Comparison of ENCODE assay signal across 1 cellular context in the genomic region with DNA sequence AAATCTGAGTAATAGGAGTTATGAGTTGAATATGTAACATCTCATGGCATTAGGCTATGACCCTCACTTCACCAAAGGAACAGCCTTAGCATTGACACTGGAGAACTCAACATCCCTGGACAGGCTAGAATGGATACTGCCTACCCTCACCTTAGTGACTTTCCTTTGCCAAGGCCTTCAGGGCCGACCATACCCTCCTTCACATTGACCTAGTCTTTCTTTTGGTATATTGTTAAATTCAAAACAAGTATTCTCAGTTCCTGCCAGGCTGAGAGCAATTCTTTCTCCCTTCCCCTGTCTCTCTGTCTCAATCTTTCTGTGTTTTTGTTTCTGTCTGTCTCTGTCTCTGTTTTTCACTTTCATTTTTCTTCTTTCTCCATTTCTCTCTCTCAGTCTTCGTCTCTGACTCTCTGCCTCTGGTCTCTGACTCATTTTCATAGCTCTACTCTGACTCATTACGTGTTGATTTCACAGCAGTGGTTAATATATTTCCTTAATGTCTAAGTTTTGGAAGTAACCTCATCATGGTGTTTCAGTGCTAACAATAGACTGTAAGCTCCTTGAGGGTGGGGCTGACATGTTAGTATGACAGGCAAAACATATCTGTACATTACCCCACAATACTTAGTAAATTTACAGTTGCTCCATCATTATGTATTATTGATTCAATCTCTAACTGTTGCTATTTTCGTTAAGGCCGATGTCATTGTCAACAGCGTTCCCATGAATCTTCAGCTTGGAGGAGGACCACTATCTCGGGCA.
TF ChIP-seq lines count a peak whose summit lies in the region.

No MANE protein-coding gene starts in this region.

TF ChIP-seq in GM12878, 131 proteins besides CTCF, POLR2A, EP300 and RAD21 (continues in another document):
- TF ChIP-seq, protein P1, sequence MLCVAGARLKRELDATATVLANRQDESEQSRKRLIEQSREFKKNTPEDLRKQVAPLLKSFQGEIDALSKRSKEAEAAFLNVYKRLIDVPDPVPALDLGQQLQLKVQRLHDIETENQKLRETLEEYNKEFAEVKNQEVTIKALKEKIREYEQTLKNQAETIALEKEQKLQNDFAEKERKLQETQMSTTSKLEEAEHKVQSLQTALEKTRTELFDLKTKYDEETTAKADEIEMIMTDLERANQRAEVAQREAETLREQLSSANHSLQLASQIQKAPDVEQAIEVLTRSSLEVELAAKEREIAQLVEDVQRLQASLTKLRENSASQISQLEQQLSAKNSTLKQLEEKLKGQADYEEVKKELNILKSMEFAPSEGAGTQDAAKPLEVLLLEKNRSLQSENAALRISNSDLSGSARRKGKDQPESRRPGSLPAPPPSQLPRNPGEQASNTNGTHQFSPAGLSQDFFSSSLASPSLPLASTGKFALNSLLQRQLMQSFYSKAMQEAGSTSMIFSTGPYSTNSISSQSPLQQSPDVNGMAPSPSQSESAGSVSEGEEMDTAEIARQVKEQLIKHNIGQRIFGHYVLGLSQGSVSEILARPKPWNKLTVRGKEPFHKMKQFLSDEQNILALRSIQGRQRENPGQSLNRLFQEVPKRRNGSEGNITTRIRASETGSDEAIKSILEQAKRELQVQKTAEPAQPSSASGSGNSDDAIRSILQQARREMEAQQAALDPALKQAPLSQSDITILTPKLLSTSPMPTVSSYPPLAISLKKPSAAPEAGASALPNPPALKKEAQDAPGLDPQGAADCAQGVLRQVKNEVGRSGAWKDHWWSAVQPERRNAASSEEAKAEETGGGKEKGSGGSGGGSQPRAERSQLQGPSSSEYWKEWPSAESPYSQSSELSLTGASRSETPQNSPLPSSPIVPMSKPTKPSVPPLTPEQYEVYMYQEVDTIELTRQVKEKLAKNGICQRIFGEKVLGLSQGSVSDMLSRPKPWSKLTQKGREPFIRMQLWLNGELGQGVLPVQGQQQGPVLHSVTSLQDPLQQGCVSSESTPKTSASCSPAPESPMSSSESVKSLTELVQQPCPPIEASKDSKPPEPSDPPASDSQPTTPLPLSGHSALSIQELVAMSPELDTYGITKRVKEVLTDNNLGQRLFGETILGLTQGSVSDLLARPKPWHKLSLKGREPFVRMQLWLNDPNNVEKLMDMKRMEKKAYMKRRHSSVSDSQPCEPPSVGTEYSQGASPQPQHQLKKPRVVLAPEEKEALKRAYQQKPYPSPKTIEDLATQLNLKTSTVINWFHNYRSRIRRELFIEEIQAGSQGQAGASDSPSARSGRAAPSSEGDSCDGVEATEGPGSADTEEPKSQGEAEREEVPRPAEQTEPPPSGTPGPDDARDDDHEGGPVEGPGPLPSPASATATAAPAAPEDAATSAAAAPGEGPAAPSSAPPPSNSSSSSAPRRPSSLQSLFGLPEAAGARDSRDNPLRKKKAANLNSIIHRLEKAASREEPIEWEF (IDR thresholded peaks at IDR 0.05; ENCODE audit: insufficient replicate concordance, low read depth, low read length), result no peak
- TF ChIP-seq CREB1 (IDR thresholded peaks at IDR 0.05; ENCODE audit: low read depth), result peak; percentile 90
- no peak for TF ChIP-seq NR2C2 (IDR thresholded peaks at IDR 0.05; ENCODE audit: borderline replicate concordance, control insufficient read depth, insufficient read length, low read depth)
- TF ChIP-seq, protein P2, sequence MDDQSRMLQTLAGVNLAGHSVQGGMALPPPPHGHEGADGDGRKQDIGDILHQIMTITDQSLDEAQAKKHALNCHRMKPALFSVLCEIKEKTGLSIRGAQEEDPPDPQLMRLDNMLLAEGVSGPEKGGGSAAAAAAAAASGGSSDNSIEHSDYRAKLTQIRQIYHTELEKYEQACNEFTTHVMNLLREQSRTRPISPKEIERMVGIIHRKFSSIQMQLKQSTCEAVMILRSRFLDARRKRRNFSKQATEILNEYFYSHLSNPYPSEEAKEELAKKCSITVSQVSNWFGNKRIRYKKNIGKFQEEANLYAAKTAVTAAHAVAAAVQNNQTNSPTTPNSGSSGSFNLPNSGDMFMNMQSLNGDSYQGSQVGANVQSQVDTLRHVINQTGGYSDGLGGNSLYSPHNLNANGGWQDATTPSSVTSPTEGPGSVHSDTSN (IDR thresholded peaks at IDR 0.05; ENCODE audit: insufficient replicate concordance, low read depth, low read length), result no peak
- no peak for TF ChIP-seq FOS (IDR thresholded peaks at IDR 0.05; ENCODE audit: borderline replicate concordance, extremely low read depth, insufficient read length)
- TF ChIP-seq, protein P3, sequence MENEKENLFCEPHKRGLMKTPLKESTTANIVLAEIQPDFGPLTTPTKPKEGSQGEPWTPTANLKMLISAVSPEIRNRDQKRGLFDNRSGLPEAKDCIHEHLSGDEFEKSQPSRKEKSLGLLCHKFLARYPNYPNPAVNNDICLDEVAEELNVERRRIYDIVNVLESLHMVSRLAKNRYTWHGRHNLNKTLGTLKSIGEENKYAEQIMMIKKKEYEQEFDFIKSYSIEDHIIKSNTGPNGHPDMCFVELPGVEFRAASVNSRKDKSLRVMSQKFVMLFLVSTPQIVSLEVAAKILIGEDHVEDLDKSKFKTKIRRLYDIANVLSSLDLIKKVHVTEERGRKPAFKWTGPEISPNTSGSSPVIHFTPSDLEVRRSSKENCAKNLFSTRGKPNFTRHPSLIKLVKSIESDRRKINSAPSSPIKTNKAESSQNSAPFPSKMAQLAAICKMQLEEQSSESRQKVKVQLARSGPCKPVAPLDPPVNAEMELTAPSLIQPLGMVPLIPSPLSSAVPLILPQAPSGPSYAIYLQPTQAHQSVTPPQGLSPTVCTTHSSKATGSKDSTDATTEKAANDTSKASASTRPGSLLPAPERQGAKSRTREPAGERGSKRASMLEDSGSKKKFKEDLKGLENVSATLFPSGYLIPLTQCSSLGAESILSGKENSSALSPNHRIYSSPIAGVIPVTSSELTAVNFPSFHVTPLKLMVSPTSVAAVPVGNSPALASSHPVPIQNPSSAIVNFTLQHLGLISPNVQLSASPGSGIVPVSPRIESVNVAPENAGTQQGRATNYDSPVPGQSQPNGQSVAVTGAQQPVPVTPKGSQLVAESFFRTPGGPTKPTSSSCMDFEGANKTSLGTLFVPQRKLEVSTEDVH (IDR thresholded peaks at IDR 0.05; ENCODE audit: low read depth, partially characterized antibody), result no peak
- TF ChIP-seq CBX3 (IDR thresholded peaks at IDR 0.05; ENCODE audit: borderline replicate concordance, low read depth), result peak; percentile 82; the same call in 1 of the 2 replicates
- no peak for TF ChIP-seq ZNF622 (IDR thresholded peaks at IDR 0.05)
- TF ChIP-seq HCFC1 (IDR thresholded peaks at IDR 0.05; ENCODE audit: low read length), result no peak
- TF ChIP-seq CHD1 (IDR thresholded peaks at IDR 0.05; ENCODE audit: low read depth, low read length), result no peak
- TF ChIP-seq CREM (IDR thresholded peaks at IDR 0.05; ENCODE audit: low read depth), result peak; percentile 97
- no peak for TF ChIP-seq PAX8 (IDR thresholded peaks at IDR 0.05)
- TF ChIP-seq RELA (IDR thresholded peaks at IDR 0.05; ENCODE audit: borderline replicate concordance, partially characterized antibody), result no peak
- TF ChIP-seq RUNX3 (IDR thresholded peaks at IDR 0.05; ENCODE audit: low read length), result peak; percentile 100
- peak; percentile 69 for TF ChIP-seq RAD51 (IDR thresholded peaks at IDR 0.05)
- peak; percentile 92 for TF ChIP-seq EED (IDR thresholded peaks at IDR 0.05; ENCODE audit: low read depth)
- TF ChIP-seq ESRRA (IDR thresholded peaks at IDR 0.05; ENCODE audit: low read length), result no peak
- TF ChIP-seq STAT1 (conservative IDR thresholded peaks at IDR 0.05), result no peak
- TF ChIP-seq, protein P4, sequence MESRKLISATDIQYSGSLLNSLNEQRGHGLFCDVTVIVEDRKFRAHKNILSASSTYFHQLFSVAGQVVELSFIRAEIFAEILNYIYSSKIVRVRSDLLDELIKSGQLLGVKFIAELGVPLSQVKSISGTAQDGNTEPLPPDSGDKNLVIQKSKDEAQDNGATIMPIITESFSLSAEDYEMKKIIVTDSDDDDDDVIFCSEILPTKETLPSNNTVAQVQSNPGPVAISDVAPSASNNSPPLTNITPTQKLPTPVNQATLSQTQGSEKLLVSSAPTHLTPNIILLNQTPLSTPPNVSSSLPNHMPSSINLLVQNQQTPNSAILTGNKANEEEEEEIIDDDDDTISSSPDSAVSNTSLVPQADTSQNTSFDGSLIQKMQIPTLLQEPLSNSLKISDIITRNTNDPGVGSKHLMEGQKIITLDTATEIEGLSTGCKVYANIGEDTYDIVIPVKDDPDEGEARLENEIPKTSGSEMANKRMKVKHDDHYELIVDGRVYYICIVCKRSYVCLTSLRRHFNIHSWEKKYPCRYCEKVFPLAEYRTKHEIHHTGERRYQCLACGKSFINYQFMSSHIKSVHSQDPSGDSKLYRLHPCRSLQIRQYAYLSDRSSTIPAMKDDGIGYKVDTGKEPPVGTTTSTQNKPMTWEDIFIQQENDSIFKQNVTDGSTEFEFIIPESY (IDR thresholded peaks at IDR 0.05), result no peak; the same call in 1 of the 2 replicates
- TF ChIP-seq, protein P5, sequence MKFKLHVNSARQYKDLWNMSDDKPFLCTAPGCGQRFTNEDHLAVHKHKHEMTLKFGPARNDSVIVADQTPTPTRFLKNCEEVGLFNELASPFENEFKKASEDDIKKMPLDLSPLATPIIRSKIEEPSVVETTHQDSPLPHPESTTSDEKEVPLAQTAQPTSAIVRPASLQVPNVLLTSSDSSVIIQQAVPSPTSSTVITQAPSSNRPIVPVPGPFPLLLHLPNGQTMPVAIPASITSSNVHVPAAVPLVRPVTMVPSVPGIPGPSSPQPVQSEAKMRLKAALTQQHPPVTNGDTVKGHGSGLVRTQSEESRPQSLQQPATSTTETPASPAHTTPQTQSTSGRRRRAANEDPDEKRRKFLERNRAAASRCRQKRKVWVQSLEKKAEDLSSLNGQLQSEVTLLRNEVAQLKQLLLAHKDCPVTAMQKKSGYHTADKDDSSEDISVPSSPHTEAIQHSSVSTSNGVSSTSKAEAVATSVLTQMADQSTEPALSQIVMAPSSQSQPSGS (IDR thresholded peaks at IDR 0.05; ENCODE audit: low read length), result peak; percentile 100
- TF ChIP-seq ZBED1 (IDR thresholded peaks at IDR 0.05; ENCODE audit: borderline replicate concordance), result peak; percentile 97
- peak in 1 of 2 experiments; percentile 98; a peak in 2 of 4 replicates for TF ChIP-seq CEBPB (IDR thresholded peaks at IDR 0.05; ENCODE audit: borderline replicate concordance in 1 of 2, low read depth in 2 of 2, low read length in 2 of 2)
- TF ChIP-seq SIN3A (IDR thresholded peaks at IDR 0.05; ENCODE audit: low read depth, low read length), result no peak
- TF ChIP-seq, protein P6, sequence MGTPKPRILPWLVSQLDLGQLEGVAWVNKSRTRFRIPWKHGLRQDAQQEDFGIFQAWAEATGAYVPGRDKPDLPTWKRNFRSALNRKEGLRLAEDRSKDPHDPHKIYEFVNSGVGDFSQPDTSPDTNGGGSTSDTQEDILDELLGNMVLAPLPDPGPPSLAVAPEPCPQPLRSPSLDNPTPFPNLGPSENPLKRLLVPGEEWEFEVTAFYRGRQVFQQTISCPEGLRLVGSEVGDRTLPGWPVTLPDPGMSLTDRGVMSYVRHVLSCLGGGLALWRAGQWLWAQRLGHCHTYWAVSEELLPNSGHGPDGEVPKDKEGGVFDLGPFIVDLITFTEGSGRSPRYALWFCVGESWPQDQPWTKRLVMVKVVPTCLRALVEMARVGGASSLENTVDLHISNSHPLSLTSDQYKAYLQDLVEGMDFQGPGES (IDR thresholded peaks at IDR 0.05), result no peak
- no peak; the same call in 1 of the 2 replicates for TF ChIP-seq ZNF207 (IDR thresholded peaks at IDR 0.05; ENCODE audit: borderline replicate concordance)
- peak; percentile 100 for TF ChIP-seq CBX5 (IDR thresholded peaks at IDR 0.05; ENCODE audit: low read depth)
- peak; percentile 75 for TF ChIP-seq SPI1 (IDR thresholded peaks at IDR 0.05; ENCODE audit: borderline replicate concordance, insufficient read depth, low read depth, low read length)
- TF ChIP-seq TCF3 (IDR thresholded peaks at IDR 0.05; ENCODE audit: borderline replicate concordance, insufficient read depth, low read depth, low read length), result no peak
- TF ChIP-seq NR2C1 (IDR thresholded peaks at IDR 0.05), result no peak
- TF ChIP-seq KLF5 (IDR thresholded peaks at IDR 0.05; ENCODE audit: partially characterized antibody), result peak; percentile 72
- TF ChIP-seq, protein P7, sequence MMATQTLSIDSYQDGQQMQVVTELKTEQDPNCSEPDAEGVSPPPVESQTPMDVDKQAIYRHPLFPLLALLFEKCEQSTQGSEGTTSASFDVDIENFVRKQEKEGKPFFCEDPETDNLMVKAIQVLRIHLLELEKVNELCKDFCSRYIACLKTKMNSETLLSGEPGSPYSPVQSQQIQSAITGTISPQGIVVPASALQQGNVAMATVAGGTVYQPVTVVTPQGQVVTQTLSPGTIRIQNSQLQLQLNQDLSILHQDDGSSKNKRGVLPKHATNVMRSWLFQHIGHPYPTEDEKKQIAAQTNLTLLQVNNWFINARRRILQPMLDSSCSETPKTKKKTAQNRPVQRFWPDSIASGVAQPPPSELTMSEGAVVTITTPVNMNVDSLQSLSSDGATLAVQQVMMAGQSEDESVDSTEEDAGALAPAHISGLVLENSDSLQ (IDR thresholded peaks at IDR 0.05), result peak; percentile 86
- peak; percentile 54; the same call in 1 of the 3 replicates for TF ChIP-seq POU2F2 (IDR thresholded peaks at IDR 0.05; ENCODE audit: borderline replicate concordance, low read depth, low read length)
- TF ChIP-seq RBBP5 (conservative IDR thresholded peaks at IDR 0.05), result no peak
- TF ChIP-seq PML (IDR thresholded peaks at IDR 0.05; ENCODE audit: low read length), result peak; percentile 98
- peak; percentile 99 for TF ChIP-seq MTA2 (IDR thresholded peaks at IDR 0.05; ENCODE audit: low read depth)
- TF ChIP-seq, protein P8, sequence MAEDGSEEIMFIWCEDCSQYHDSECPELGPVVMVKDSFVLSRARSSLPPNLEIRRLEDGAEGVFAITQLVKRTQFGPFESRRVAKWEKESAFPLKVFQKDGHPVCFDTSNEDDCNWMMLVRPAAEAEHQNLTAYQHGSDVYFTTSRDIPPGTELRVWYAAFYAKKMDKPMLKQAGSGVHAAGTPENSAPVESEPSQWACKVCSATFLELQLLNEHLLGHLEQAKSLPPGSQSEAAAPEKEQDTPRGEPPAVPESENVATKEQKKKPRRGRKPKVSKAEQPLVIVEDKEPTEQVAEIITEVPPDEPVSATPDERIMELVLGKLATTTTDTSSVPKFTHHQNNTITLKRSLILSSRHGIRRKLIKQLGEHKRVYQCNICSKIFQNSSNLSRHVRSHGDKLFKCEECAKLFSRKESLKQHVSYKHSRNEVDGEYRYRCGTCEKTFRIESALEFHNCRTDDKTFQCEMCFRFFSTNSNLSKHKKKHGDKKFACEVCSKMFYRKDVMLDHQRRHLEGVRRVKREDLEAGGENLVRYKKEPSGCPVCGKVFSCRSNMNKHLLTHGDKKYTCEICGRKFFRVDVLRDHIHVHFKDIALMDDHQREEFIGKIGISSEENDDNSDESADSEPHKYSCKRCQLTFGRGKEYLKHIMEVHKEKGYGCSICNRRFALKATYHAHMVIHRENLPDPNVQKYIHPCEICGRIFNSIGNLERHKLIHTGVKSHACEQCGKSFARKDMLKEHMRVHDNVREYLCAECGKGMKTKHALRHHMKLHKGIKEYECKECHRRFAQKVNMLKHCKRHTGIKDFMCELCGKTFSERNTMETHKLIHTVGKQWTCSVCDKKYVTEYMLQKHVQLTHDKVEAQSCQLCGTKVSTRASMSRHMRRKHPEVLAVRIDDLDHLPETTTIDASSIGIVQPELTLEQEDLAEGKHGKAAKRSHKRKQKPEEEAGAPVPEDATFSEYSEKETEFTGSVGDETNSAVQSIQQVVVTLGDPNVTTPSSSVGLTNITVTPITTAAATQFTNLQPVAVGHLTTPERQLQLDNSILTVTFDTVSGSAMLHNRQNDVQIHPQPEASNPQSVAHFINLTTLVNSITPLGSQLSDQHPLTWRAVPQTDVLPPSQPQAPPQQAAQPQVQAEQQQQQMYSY (CRISPR knock-in tag; IDR thresholded peaks at IDR 0.05), result no peak
- TF ChIP-seq ATF7 (IDR thresholded peaks at IDR 0.05; ENCODE audit: low read depth), result peak; percentile 99
- peak; percentile 97; the same call in 1 of the 2 replicates for TF ChIP-seq BACH1 (IDR thresholded peaks at IDR 0.05; ENCODE audit: borderline replicate concordance)
- peak in 1 of 2 experiments; percentile 77; a peak in 2 of 4 replicates for TF ChIP-seq SRF (IDR thresholded peaks at IDR 0.05; ENCODE audit: low read depth in 2 of 2, low read length in 2 of 2)
- TF ChIP-seq MYC (IDR thresholded peaks at IDR 0.05; ENCODE audit: insufficient read depth, insufficient read length, insufficient replicate concordance, low read length, severe bottlenecking), result no peak
